11 cellular contexts compared by ENCODE assay signal in genomic region chr3:143433787-143434378, GRCh38.
DNase-seq lines count a peak whose midpoint lies in the region; ATAC-seq, FAIRE-seq and TF ChIP-seq lines count a peak whose summit lies in the region.
"Had no signal": no experiment of that assay in that cellular context is flagged by ENCODE, and none has a peak within 500 bp of the region (broad histone marks: within the 10 kb centered on the region; RNA-seq: fewer than 3 reads in every experiment).

No MANE protein-coding gene starts in this region.

- POLR2A ChIA-PET in endothelial cell of umbilical vein (lab: Charles Lee): no interaction called here

- BruUV-seq in endothelial cell of umbilical vein (replicated peaks; lab: Mats Ljungman, UMichigan): no TSS peak

- no peak for ATAC-seq in GM18907 (IDR thresholded peaks at IDR 0.05; ENCODE audit: unreplicated experiment)

- H3K4me1 Mint-ChIP-seq in activated naive CD4-positive, alpha-beta T cell treated with anti-CD3 and anti-CD28 coated beads for 36 hours (ENCODE audit: low read depth): no peaks in the 10 kb centered on the region

- H3K36me3 ChIP-seq in MM.1S (replicated peaks; ENCODE audit: insufficient read depth, low read length) (no peaks in the 10 kb centered on the region), endothelial cell of umbilical vein (ENCODE audit: control insufficient read depth in 2 of 2, extremely low read depth in 1 of 2, insufficient read depth in 2 of 2, low read length in 2 of 2) (no peaks in the 10 kb centered on the region)

- FAIRE-seq in endothelial cell of umbilical vein (lab: Jason Lieb, UNC) (no peak), urothelium cell line (lab: Jason Lieb, UNC) (no peak)

- H3K9me2 ChIP-seq in MM.1S (replicated peaks; ENCODE audit: insufficient read depth, low read length): no peaks in the 10 kb centered on the region

- TF ChIP-seq CTCF in MM.1S (IDR thresholded peaks at IDR 0.05; ENCODE audit: low read length): peak; percentile 56
- TF ChIP-seq CTCF in endothelial cell of umbilical vein (IDR thresholded peaks at IDR 0.05; ENCODE audit: extremely low read depth in 1 of 2, insufficient read depth in 1 of 2, low read depth in 1 of 2, low read length in 2 of 2): peak; percentile 35 to 37

- H3K4me3 ChIP-seq in MM.1S (ENCODE audit: low read length) (no peak overlapping the region), endothelial cell of umbilical vein (replicated peaks in 1 of 3; ENCODE audit: insufficient read depth in 1 of 3, low read depth in 1 of 3, low read length in 3 of 3) (no peak overlapping the region)

- peaks cover 20% of the 10 kb centered on the region for H3K4me1 ChIP-seq in MM.1S (ENCODE audit: low read length)
- H3K4me1 ChIP-seq in endothelial cell of umbilical vein (ENCODE audit: control insufficient read depth, extremely low read depth, insufficient read depth, low read length): no peaks in the 10 kb centered on the region

- H3K4me2 ChIP-seq in MM.1S (ENCODE audit: low read depth, low read length) (no peak overlapping the region), endothelial cell of umbilical vein (ENCODE audit: insufficient read depth, low read length) (no peak overlapping the region)

- no peak overlapping the region for H3K4me3 Mint-ChIP-seq in activated naive CD4-positive, alpha-beta T cell treated with anti-CD3 and anti-CD28 coated beads for 36 hours

- H3K27me3 Mint-ChIP-seq in activated naive CD4-positive, alpha-beta T cell treated with anti-CD3 and anti-CD28 coated beads for 36 hours (ENCODE audit: low read depth): no peaks in the 10 kb centered on the region

- H3F3A ChIP-seq in MM.1S (ENCODE audit: insufficient read depth, low read length): no peaks in the 10 kb centered on the region

- H3K9me3 Mint-ChIP-seq in activated naive CD4-positive, alpha-beta T cell treated with anti-CD3 and anti-CD28 coated beads for 36 hours: no peaks in the 10 kb centered on the region

- H3K27ac ChIP-seq in MM.1S (ENCODE audit: low read length) (no peak overlapping the region), endothelial cell of umbilical vein (ENCODE audit: insufficient read depth, low read depth, low read length) (no peak overlapping the region)

- H3K9me3 ChIP-seq in MM.1S (replicated peaks; ENCODE audit: insufficient read depth, low read length) (no peaks in the 10 kb centered on the region), endothelial cell of umbilical vein (replicated peaks; ENCODE audit: control insufficient read depth, insufficient read depth, low read length) (no peaks in the 10 kb centered on the region)

- no peaks in the 10 kb centered on the region for H3K9me1 ChIP-seq in endothelial cell of umbilical vein (replicated peaks; ENCODE audit: control insufficient read depth, extremely low read depth, insufficient read depth, low read length)

- intact Hi-C loops in activated naive CD4-positive, alpha-beta T cell treated with anti-CD3 and anti-CD28 coated beads for 36 hours (cut with micrococcal nuclease): loop anchor here (1.0 to 5.0 kb wide), 4 partner anchors 210 to 329 kb away; no protein-coding TSS in a partner anchor
- intact Hi-C loops in endothelial cell of umbilical vein (cut with micrococcal nuclease): loop anchor here (1.0 kb wide), 2 partner anchors 210 to 240 kb away; no protein-coding TSS in a partner anchor

- no peaks in the 10 kb centered on the region for H3K36me3 Mint-ChIP-seq in activated naive CD4-positive, alpha-beta T cell treated with anti-CD3 and anti-CD28 coated beads for 36 hours (ENCODE audit: low read depth)

- dilution Hi-C loops in endothelial cell of umbilical vein (cut with MboI; ENCODE audit: extremely low pct_ligation_motif_present, low sequenced_read_pairs): no loop called here

- no peak for TF ChIP-seq POLR2A in endothelial cell of umbilical vein (IDR thresholded peaks at IDR 0.05; ENCODE audit: low read depth, low read length)

- H2AFZ ChIP-seq in MM.1S (ENCODE audit: low read length) (no peak overlapping the region), endothelial cell of umbilical vein (ENCODE audit: low read depth, low read length) (no peak overlapping the region)

- CTCF ChIA-PET in activated naive CD4-positive, alpha-beta T cell treated with anti-CD3 and anti-CD28 coated beads for 36 hours (lab: Charles Lee): interaction anchor here (0.6 to 2.0 kb wide), 16 partner anchors 8 to 336 kb away, joined by 3 to 10 read pairs (median 3); no protein-coding TSS in a partner anchor
- CTCF ChIA-PET in endothelial cell of umbilical vein (lab: Charles Lee): interaction anchor here (0.6 to 7.7 kb wide), 19 partner anchors 9 to 240 kb away, joined by 3 to 62 read pairs (median 4); no protein-coding TSS in a partner anchor

- peak; percentile 64 for DNase-seq in activated naive CD4-positive, alpha-beta T cell treated with anti-CD3 and anti-CD28 coated beads for 36 hours
- DNase-seq in activated naive CD4-positive, alpha-beta T cell treated with Interleukin-2 at 50 U/mL for 16 hours: no peak
- DNase-seq in MM.1S (no peak), endothelial cell of umbilical vein (ENCODE audit: low read depth, low spot score) (no peak), NCI-H510A treated with DMSO at 0.1 percent for 48 hours (lab: John Stamatoyannopoulos, UW) (no peak), urothelium cell line (ENCODE audit: low spot score) (no peak)
- DNase-seq in stimulated activated CD4-positive, alpha-beta T cell treated with anti-CD3 and anti-CD28 coated beads, Interleukin-4, amount 100 ng/mL, for 48 hours (ENCODE audit: low read depth in 2 of 2): peak; percentile 13 to 23
- DNase-seq: activated CD8-positive, alpha-beta memory T cell treated with anti-CD3 and anti-CD28 coated beads, Interleukin-2, amount 50 U/mL, for 4 hours; NCI-H2171; substantia nigra had no signal

- no peak overlapping the region for H3K9ac ChIP-seq in MM.1S (ENCODE audit: low read length)
- no peak overlapping the region for H3K9ac ChIP-seq in endothelial cell of umbilical vein (replicated peaks; ENCODE audit: extremely low read depth, insufficient read depth, low read length)

- no peaks in the 10 kb centered on the region for H4K20me1 ChIP-seq in MM.1S (ENCODE audit: insufficient read depth, low read length)
- H4K20me1 ChIP-seq in endothelial cell of umbilical vein (replicated peaks; ENCODE audit: control insufficient read depth, extremely low read depth, insufficient read depth, low read length): no peaks in the 10 kb centered on the region

- H3K27me3 ChIP-seq in MM.1S (replicated peaks; ENCODE audit: insufficient read depth, low read length): no peaks in the 10 kb centered on the region
- H3K27me3 ChIP-seq in endothelial cell of umbilical vein (ENCODE audit: control insufficient read depth in 2 of 2, insufficient read depth in 2 of 2, low read length in 2 of 2): no peaks in the 10 kb centered on the region

- H3K79me2 ChIP-seq in MM.1S (ENCODE audit: low read length) (no peaks in the 10 kb centered on the region), endothelial cell of umbilical vein (ENCODE audit: control insufficient read depth, insufficient read depth, low read length) (no peaks in the 10 kb centered on the region)

- no peak overlapping the region for H3K27ac Mint-ChIP-seq in activated naive CD4-positive, alpha-beta T cell treated with anti-CD3 and anti-CD28 coated beads for 36 hours

TF ChIP-seq in endothelial cell of umbilical vein, 7 proteins besides CTCF, POLR2A, EP300 and RAD21:
- TF ChIP-seq POLR2AphosphoS5 (IDR thresholded peaks at IDR 0.05; ENCODE audit: insufficient read depth, low read depth, low read length): no peak
- no peak for TF ChIP-seq JUN (IDR thresholded peaks at IDR 0.05; ENCODE audit: borderline replicate concordance, insufficient read depth, insufficient read length, low read depth)
- no peak for TF ChIP-seq MAX (IDR thresholded peaks at IDR 0.05; ENCODE audit: insufficient read depth, insufficient read length)
- TF ChIP-seq GATA2 (IDR thresholded peaks at IDR 0.05; ENCODE audit: insufficient read depth, insufficient read length, low read depth, low read length): no peak
- TF ChIP-seq MYC (IDR thresholded peaks at IDR 0.05; ENCODE audit: low read depth, low read length): no peak
- TF ChIP-seq FOS (IDR thresholded peaks at IDR 0.05; ENCODE audit: borderline replicate concordance, insufficient read depth, low read length): no peak
- TF ChIP-seq EZH2 (IDR thresholded peaks at IDR 0.05; ENCODE audit: borderline replicate concordance, low read depth, low read length, severe bottlenecking): no peak
TF ChIP-seq in endothelial cell of umbilical vein: peak in this region for 0.

Comparison
In these comparisons a context has a peak if more than half of its experiments do, and no peak if none do; other contexts are left out.
1. DNase-seq: peak in activated naive CD4-positive, alpha-beta T cell treated with anti-CD3 and anti-CD28 coated beads for 36 hours (single experiment) and stimulated activated CD4-positive, alpha-beta T cell treated with anti-CD3 and anti-CD28 coated beads, Interleukin-4, amount 100 ng/mL, for 48 hours (2 of 2); none in activated naive CD4-positive, alpha-beta T cell treated with Interleukin-2 at 50 U/mL for 16 hours (single experiment), MM.1S (single experiment), endothelial cell of umbilical vein (single experiment), NCI-H510A treated with DMSO at 0.1 percent for 48 hours (single experiment) and urothelium cell line (single experiment).